Comparison of ENCODE assay signal across 1 cellular context in genomic region chr18:43396266-43396665, GRCh38.
TF ChIP-seq lines count a peak whose summit lies in the region.

No MANE protein-coding gene starts in this region.

TF ChIP-seq in GM23338, 12 proteins besides CTCF, POLR2A, EP300 and RAD21 (continued from another document):
- no peak for TF ChIP-seq REST (IDR thresholded peaks at IDR 0.05; ENCODE audit: unreplicated experiment)
- TF ChIP-seq EZH2 (IDR thresholded peaks at IDR 0.05; ENCODE audit: low read depth, unreplicated experiment), result no peak
